Comparison of ENCODE assay signal across 7 cellular contexts in genomic region chr11:123062158-123062891, GRCh38. TPM values are rescaled to one million over a fixed set of nuclear protein-coding genes. Genes with fewer than 3 reads are reported as not detected.
DNase-seq lines count a peak whose midpoint lies in the region; ATAC-seq and TF ChIP-seq lines count a peak whose summit lies in the region.

No MANE protein-coding gene starts in this region.

- intact Hi-C loops in gastrocnemius medialis (cut with DNase I; ENCODE audit: low total_unique reads), result no loop called here

- H3K4me1 ChIP-seq in iPS DF 6.9 (ENCODE audit: control insufficient read depth, insufficient read depth, low read length), result no peaks in the 10 kb centered on the region
- H3K4me1 ChIP-seq in gastrocnemius medialis, result peaks cover 58 to 64% of the 10 kb centered on the region in 2 donors

- H3K27me3 ChIP-seq in brain microvascular endothelial cell (replicated peaks) (no peaks in the 10 kb centered on the region), iPS DF 6.9 (ENCODE audit: control insufficient read depth, insufficient read depth, low read length) (no peaks in the 10 kb centered on the region), gastrocnemius medialis (no peaks in the 10 kb centered on the region)

- DNase-seq in NCI-H2107 treated with DMSO at 0.1 percent for 48 hours (lab: John Stamatoyannopoulos, UW; ENCODE audit: unreplicated experiment) (peak; percentile 96), UCSD-AML1 (lab: John Stamatoyannopoulos, UW; ENCODE audit: unreplicated experiment) (peak; percentile 99), brain microvascular endothelial cell (peak; percentile 100), iPS DF 6.9 (ENCODE audit: low read depth, low spot score) (peak; percentile 88), gastrocnemius medialis (peak; percentile 99)

- TF ChIP-seq CTCF in brain microvascular endothelial cell (IDR thresholded peaks at IDR 0.05; ENCODE audit: low read depth, low read length, missing control alignments) (no peak), gastrocnemius medialis (IDR thresholded peaks at IDR 0.05 in 4 of 5, conservative IDR thresholded peaks at IDR 0.05 in 1 of 5) (no peak)

- peak; percentile 73 for ATAC-seq in GM18519 (IDR thresholded peaks at IDR 0.05; ENCODE audit: low FRiP score, unreplicated experiment)
- peak; percentile 85 for ATAC-seq in HG03066 (IDR thresholded peaks at IDR 0.05; ENCODE audit: low read depth, unreplicated experiment)
- peak; percentile 83 to 86 for ATAC-seq in gastrocnemius medialis

- in situ Hi-C loops in brain microvascular endothelial cell (cut with HindIII; ENCODE audit: low pct_ligation_motif_present, low sequenced_read_pairs) (no loop called here), gastrocnemius medialis (cut with MboI; ENCODE audit: low sequenced_read_pairs in 4 of 4) (no loop called here)

- peak in 1 of 2 donors; percentile 54 for TF ChIP-seq POLR2A in gastrocnemius medialis (IDR thresholded peaks at IDR 0.05)

- H3K4me3 ChIP-seq in brain microvascular endothelial cell (ENCODE audit: low read depth, low read length) (peak overlapping the region; percentile 100), iPS DF 6.9 (ENCODE audit: low read length) (peak overlapping the region; percentile 97), gastrocnemius medialis (peak overlapping the region; percentile 88 to 99 (median 94))

- no CpG with 5 or more reads among the region's 63 CpGs for WGBS in iPS DF 6.9 (ENCODE audit: insufficient coverage, insufficient read length)

- H3K9me3 ChIP-seq in iPS DF 6.9 (ENCODE audit: control insufficient read depth, insufficient read depth, low read length) (no peaks in the 10 kb centered on the region), gastrocnemius medialis (no peaks in the 10 kb centered on the region)

- H3K27ac ChIP-seq in brain microvascular endothelial cell (peak overlapping the region; percentile 100), iPS DF 6.9 (ENCODE audit: low read length) (no peak overlapping the region), gastrocnemius medialis (peak overlapping the region; percentile 97 to 99 (median 98))

- peaks cover 41% of the 10 kb centered on the region for H3K36me3 ChIP-seq in brain microvascular endothelial cell (replicated peaks)
- H3K36me3 ChIP-seq in iPS DF 6.9 (ENCODE audit: control insufficient read depth, insufficient read depth, low read length), result peaks cover 24% of the 10 kb centered on the region; the same call in 1 of the 2 replicates
- H3K36me3 ChIP-seq in gastrocnemius medialis, result peaks cover 13 to 37% of the 10 kb centered on the region in 2 donors

RNA-seq across cellular contexts. Expression of gene HSPA8, which starts 0.4 kb away (rescaled TPM):
- 1,000 to 10,000 TPM; 1,017 to 1,596 (median 1,399) TPM for total RNA-seq in gastrocnemius medialis
